ENCODE assay signal across 18 cellular contexts in genomic region chr2:175135177-175135576, GRCh38. TPM values are rescaled to one million over a fixed set of nuclear protein-coding genes. Genes with fewer than 3 reads are reported as not detected.
A peak's percentile ranks its signal among the peaks of the same experiment; 100 is the strongest.
DNase-seq lines count a peak whose midpoint lies in the region; ATAC-seq and TF ChIP-seq lines count a peak whose summit lies in the region.
"Had no signal": no experiment of that assay in that cellular context is flagged by ENCODE, and none has a peak within 500 bp of the region (broad histone marks: within the 10 kb centered on the region; RNA-seq: fewer than 3 reads in every experiment).

No MANE protein-coding gene starts in this region.

- H3K4me1 ChIP-seq in A673 (ENCODE audit: insufficient read depth, low read length, poor library complexity, severe bottlenecking) (peaks cover 21% of the 10 kb centered on the region), HCT116 (ENCODE audit: control insufficient read depth in 1 of 2, insufficient read depth in 2 of 2, low read length in 2 of 2) (no peaks in the 10 kb centered on the region), smooth muscle cell (ENCODE audit: low read depth) (peaks cover 2% of the 10 kb centered on the region)
- H3K4me1 ChIP-seq: SJSA1 had no signal

- H3K4me3 ChIP-seq in A673 (ENCODE audit: low read depth, low read length, poor library complexity, severe bottlenecking) (no peak overlapping the region), HCT116 (replicated peaks in 1 of 2; ENCODE audit: low read depth in 1 of 2, low read length in 2 of 2) (no peak overlapping the region), epithelial cell of proximal tubule (ENCODE audit: low read depth, low read length) (no peak overlapping the region), smooth muscle cell (no peak overlapping the region)
- H3K4me3 ChIP-seq: BLaER1 treated with 17β-estradiol and CSF1 and Interleukin-3, amounts not matched to agents 10 nM and 100 nM; SJSA1 had no signal

- no peak for TF ChIP-seq POLR2A in HCT116 (IDR thresholded peaks at IDR 0.05; ENCODE audit: borderline replicate concordance, extremely low read depth, insufficient read depth, insufficient read length)

- H3K36me3 ChIP-seq in A673 (ENCODE audit: insufficient read depth, low read length, poor library complexity, severe bottlenecking): no peaks in the 10 kb centered on the region
- no peaks in the 10 kb centered on the region for H3K36me3 ChIP-seq in HCT116 (ENCODE audit: control insufficient read depth in 1 of 2, insufficient read depth in 2 of 2, low read length in 2 of 2)
- peaks cover 4% of the 10 kb centered on the region for H3K36me3 ChIP-seq in smooth muscle cell (ENCODE audit: low read depth)

- H2AFZ ChIP-seq in HCT116 (ENCODE audit: low read depth, low read length, poor library complexity, severe bottlenecking) (no peak overlapping the region), smooth muscle cell (ENCODE audit: low read depth) (no peak overlapping the region)

- TF ChIP-seq CTCF in A673 (conservative IDR thresholded peaks at IDR 0.05; ENCODE audit: low read depth, low read length): 0 out of 2 replicates have a peak, but pooled peaks have one; percentile 18
- peak in 2 of 3 experiments; percentile 2 to 30; a peak in 1 of 6 replicates for TF ChIP-seq CTCF in HCT116 (IDR thresholded peaks at IDR 0.05 in 2 of 3, conservative IDR thresholded peaks at IDR 0.05 in 1 of 3; ENCODE audit: borderline replicate concordance in 1 of 3, insufficient read depth in 1 of 3, low read depth in 2 of 3, low read length in 2 of 3)
- TF ChIP-seq CTCF in epithelial cell of proximal tubule (conservative IDR thresholded peaks at IDR 0.05; ENCODE audit: low read depth, low read length): peak; percentile 5
- no peak for TF ChIP-seq CTCF in smooth muscle cell (IDR thresholded peaks at IDR 0.05; ENCODE audit: borderline replicate concordance, insufficient read depth, poor library complexity, severe bottlenecking)

- H4K20me1 ChIP-seq in HCT116 (ENCODE audit: insufficient read depth) (no peaks in the 10 kb centered on the region), smooth muscle cell (ENCODE audit: low read depth) (peaks cover 89% of the 10 kb centered on the region)

- H3F3A ChIP-seq in smooth muscle cell (ENCODE audit: low read depth): no peaks in the 10 kb centered on the region

- no peak for TF ChIP-seq RAD21 in HCT116 (IDR thresholded peaks at IDR 0.05; ENCODE audit: low read depth)

- H3K9me2 ChIP-seq in HCT116 (ENCODE audit: insufficient read depth): no peaks in the 10 kb centered on the region

- intact Hi-C loops in A673 (cut with micrococcal nuclease; ENCODE audit: unreplicated experiment) (no loop called here), HCT116 (cut with micrococcal nuclease) (no loop called here)

- peaks cover 14% of the 10 kb centered on the region for H3K79me2 ChIP-seq in HCT116 (ENCODE audit: insufficient read depth, low read length)
- peaks cover 63% of the 10 kb centered on the region for H3K79me2 ChIP-seq in smooth muscle cell (ENCODE audit: low read depth)

- H3K9ac ChIP-seq in HCT116 (ENCODE audit: low read length): no peak overlapping the region
- no peak overlapping the region for H3K9ac ChIP-seq in smooth muscle cell (ENCODE audit: low read depth)
- H3K9ac ChIP-seq: BLaER1 treated with 17β-estradiol and CSF1 and Interleukin-3, amounts not matched to agents 10 nM and 100 nM had no signal

- no peak for DNase-seq in A673 (ENCODE audit: low spot score)
- DNase-seq in HCT116 (ENCODE audit: low read depth, low spot score): no peak
- DNase-seq in SK-MEL-5 (ENCODE audit: low read depth, low spot score): peak; percentile 7
- no peak for DNase-seq in epithelial cell of proximal tubule (ENCODE audit: low read depth)
- DNase-seq in NCI-H2171 treated with DMSO at 0.1 percent for 48 hours (lab: John Stamatoyannopoulos, UW): no peak
- DNase-seq in stimulated activated CD4-positive, alpha-beta T cell treated with anti-CD3 and anti-CD28 coated beads, Interleukin-15, amount 100 ng/mL, for 24 hours: no peak
- DNase-seq in AG08395 (ENCODE audit: low spot score): no peak
- no peak for DNase-seq in smooth muscle cell (lab: John Stamatoyannopoulos, UW; ENCODE audit: unreplicated experiment)
- DNase-seq: CD8-positive, alpha-beta T cell; DMS53; H7; NCI-H1105 treated with DMSO at 0.1 percent for 48 hours; NCI-H1694; NCI-H2081 treated with DMSO at 0.1 percent for 48 hours; NCI-H2227 treated with DMSO at 0.1 percent for 48 hours; NCI-H524 had no signal

- H3K27ac ChIP-seq in A673 (ENCODE audit: low read depth, low read length, poor library complexity, severe bottlenecking) (no peak overlapping the region), HCT116 (ENCODE audit: low read depth, low read length) (no peak overlapping the region), smooth muscle cell (ENCODE audit: low read depth) (no peak overlapping the region)
- H3K27ac ChIP-seq: BLaER1 treated with 17β-estradiol and CSF1 and Interleukin-3, amounts not matched to agents 10 nM and 100 nM; SJSA1 had no signal

- POLR2A ChIA-PET in A673 (lab: Charles Lee; ENCODE audit: low non-redundant PET): no interaction called here
- POLR2A ChIA-PET in HCT116 (lab: Charles Lee): no interaction called here

- RAD21 ChIA-PET in HCT116 (lab: Charles Lee; ENCODE audit: low non-redundant PET in 1 of 2, low total read pairs in 2 of 2, uncharacterized antibody in 2 of 2, unreplicated experiment in 2 of 2): no interaction called here

- in situ Hi-C loops in SK-MEL-5 (cut with HindIII; ENCODE audit: low pct_unique_long_range_greater_than_20kb, low sequenced_read_pairs): no loop called here

- 93% methylated on average over 3 of the region's 3 CpGs for WGBS in smooth muscle cell (ENCODE audit: low lambda C conversion rate)

- CTCF ChIA-PET in A673 (lab: Charles Lee) (interaction anchor here (0.6 kb wide), 1 partner anchor 19 kb away, joined by 3 read pairs; no protein-coding TSS in a partner anchor), HCT116 (lab: Charles Lee) (no interaction called here)

- no peaks in the 10 kb centered on the region for H3K9me3 ChIP-seq in A673 (ENCODE audit: low read depth, low read length, poor library complexity, severe bottlenecking)
- H3K9me3 ChIP-seq in HCT116 (ENCODE audit: control insufficient read depth in 1 of 2, insufficient read depth in 1 of 2, low read depth in 1 of 2, low read length in 2 of 2): no peaks in the 10 kb centered on the region
- no peaks in the 10 kb centered on the region for H3K9me3 ChIP-seq in smooth muscle cell (replicated peaks; ENCODE audit: low read depth)
- H3K9me3 ChIP-seq: BLaER1 treated with 17β-estradiol and CSF1 and Interleukin-3, amounts not matched to agents 10 nM and 100 nM; SJSA1 had no signal

- BruUV-seq in A673 (replicated peaks; lab: Mats Ljungman, UMichigan) (no TSS peak), HCT116 (replicated peaks; lab: Mats Ljungman, UMichigan) (TSS peak; percentile 13)

- H3K27me3 ChIP-seq in A673 (replicated peaks; ENCODE audit: insufficient read depth, low read depth, low read length, poor library complexity): no peaks in the 10 kb centered on the region
- no peaks in the 10 kb centered on the region for H3K27me3 ChIP-seq in HCT116 (ENCODE audit: insufficient read depth, low read length)
- H3K27me3 ChIP-seq in smooth muscle cell (ENCODE audit: low read depth): no peaks in the 10 kb centered on the region
- H3K27me3 ChIP-seq: BLaER1 treated with 17β-estradiol and CSF1 and Interleukin-3, amounts not matched to agents 10 nM and 100 nM; SJSA1 had no signal

- ATAC-seq in HCT116: no peak
- ATAC-seq: CD8-positive, alpha-beta T cell had no signal

- H3K4me2 ChIP-seq in HCT116 (ENCODE audit: low read length): no peak overlapping the region
- no peak overlapping the region for H3K4me2 ChIP-seq in smooth muscle cell
- H3K4me2 ChIP-seq: BLaER1 treated with 17β-estradiol and CSF1 and Interleukin-3, amounts not matched to agents 10 nM and 100 nM had no signal

TF ChIP-seq in HCT116, 20 proteins besides CTCF, POLR2A, EP300 and RAD21 (continues in another document):
- TF ChIP-seq, protein P1, sequence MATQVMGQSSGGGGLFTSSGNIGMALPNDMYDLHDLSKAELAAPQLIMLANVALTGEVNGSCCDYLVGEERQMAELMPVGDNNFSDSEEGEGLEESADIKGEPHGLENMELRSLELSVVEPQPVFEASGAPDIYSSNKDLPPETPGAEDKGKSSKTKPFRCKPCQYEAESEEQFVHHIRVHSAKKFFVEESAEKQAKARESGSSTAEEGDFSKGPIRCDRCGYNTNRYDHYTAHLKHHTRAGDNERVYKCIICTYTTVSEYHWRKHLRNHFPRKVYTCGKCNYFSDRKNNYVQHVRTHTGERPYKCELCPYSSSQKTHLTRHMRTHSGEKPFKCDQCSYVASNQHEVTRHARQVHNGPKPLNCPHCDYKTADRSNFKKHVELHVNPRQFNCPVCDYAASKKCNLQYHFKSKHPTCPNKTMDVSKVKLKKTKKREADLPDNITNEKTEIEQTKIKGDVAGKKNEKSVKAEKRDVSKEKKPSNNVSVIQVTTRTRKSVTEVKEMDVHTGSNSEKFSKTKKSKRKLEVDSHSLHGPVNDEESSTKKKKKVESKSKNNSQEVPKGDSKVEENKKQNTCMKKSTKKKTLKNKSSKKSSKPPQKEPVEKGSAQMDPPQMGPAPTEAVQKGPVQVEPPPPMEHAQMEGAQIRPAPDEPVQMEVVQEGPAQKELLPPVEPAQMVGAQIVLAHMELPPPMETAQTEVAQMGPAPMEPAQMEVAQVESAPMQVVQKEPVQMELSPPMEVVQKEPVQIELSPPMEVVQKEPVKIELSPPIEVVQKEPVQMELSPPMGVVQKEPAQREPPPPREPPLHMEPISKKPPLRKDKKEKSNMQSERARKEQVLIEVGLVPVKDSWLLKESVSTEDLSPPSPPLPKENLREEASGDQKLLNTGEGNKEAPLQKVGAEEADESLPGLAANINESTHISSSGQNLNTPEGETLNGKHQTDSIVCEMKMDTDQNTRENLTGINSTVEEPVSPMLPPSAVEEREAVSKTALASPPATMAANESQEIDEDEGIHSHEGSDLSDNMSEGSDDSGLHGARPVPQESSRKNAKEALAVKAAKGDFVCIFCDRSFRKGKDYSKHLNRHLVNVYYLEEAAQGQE (IDR thresholded peaks at IDR 0.05; ENCODE audit: low read depth): no peak

RNA-seq across cellular contexts. Expression of gene ATF2, which starts 32.8 kb away (rescaled TPM):
- total RNA-seq in A673 (2021) (50.3 and 52.2 TPM in 2 replicates), HCT116 (2021; ENCODE audit: unreplicated experiment) (29.6 TPM), epithelial cell of proximal tubule (22.6 and 47.5 TPM in 2 replicates), smooth muscle cell (59.6 and 72.5 TPM in 2 replicates)
- 13.7 and 16.2 TPM in 2 replicates for polyA plus RNA-seq in HCT116 (2012)
- 30.2 and 40.4 TPM in 2 replicates for total RNA-seq in SK-MEL-5 (2014; rRNA removed; shearing (Covaris generic))
- 18.8 and 24.2 TPM in 2 replicates for polyA plus RNA-seq in SK-MEL-5 (2015; cell fraction: cytosol; rRNA removed)
- 37.4 and 53.0 TPM in 2 replicates for polyA plus RNA-seq in SK-MEL-5 (2015; cell fraction: nucleus; rRNA removed)
- polyA plus RNA-seq in smooth muscle cell: 17.8 and 28.0 TPM in 2 replicates

RNA-seq across cellular contexts. Expression of gene ATP5MC3, which starts 46.3 kb away (rescaled TPM):
- total RNA-seq in A673 (2021) (385 and 389 TPM in 2 replicates), HCT116 (2021; ENCODE audit: unreplicated experiment) (361 TPM), epithelial cell of proximal tubule (362 and 366 TPM in 2 replicates), smooth muscle cell (204 and 251 TPM in 2 replicates)
- polyA plus RNA-seq in HCT116 (2012): 276 and 324 TPM in 2 replicates
- 359 and 406 TPM in 2 replicates for total RNA-seq in SK-MEL-5 (2014; rRNA removed; shearing (Covaris generic))
- 367 and 434 TPM in 2 replicates for polyA plus RNA-seq in SK-MEL-5 (2015; cell fraction: cytosol; rRNA removed)
- 98.4 and 125 TPM in 2 replicates for polyA plus RNA-seq in SK-MEL-5 (2015; cell fraction: nucleus; rRNA removed)
- 452 and 519 TPM in 2 replicates for polyA plus RNA-seq in smooth muscle cell
